ENCODE assay signal across 24 cellular contexts in the genomic region with DNA sequence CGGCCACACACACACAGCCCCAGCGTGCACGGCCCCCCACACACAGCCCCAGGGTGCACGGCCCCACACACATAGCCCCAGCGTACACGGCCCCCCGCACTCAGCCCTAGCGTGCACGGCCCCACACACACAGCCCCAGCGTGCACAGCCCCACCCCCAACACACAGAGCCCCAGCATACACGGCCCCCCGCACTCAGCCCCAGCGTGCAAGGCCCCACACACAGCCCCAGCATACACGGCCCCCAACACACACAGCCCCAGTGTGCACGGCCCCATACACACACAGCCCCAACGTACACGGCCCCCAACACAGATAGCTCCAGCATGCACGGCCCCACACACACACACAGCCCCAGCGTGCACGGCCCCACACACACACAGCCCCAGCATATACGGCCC. TPM values are rescaled to one million over a fixed set of nuclear protein-coding genes. Genes with fewer than 3 reads are reported as not detected.
A peak's percentile ranks its signal among the peaks of the same experiment; 100 is the strongest.
DNase-seq lines count a peak whose midpoint lies in the region; ATAC-seq, FAIRE-seq and TF ChIP-seq lines count a peak whose summit lies in the region.
"Had no signal": no experiment of that assay in that cellular context is flagged by ENCODE, and none has a peak within 500 bp of the region (broad histone marks: within the 10 kb centered on the region; RNA-seq: fewer than 3 reads in every experiment).

No MANE protein-coding gene starts in this region.

- no peaks in the 10 kb centered on the region for H3K4me1 ChIP-seq in right atrium auricular region
- peaks cover 0 to 24% of the 10 kb centered on the region in 2 experiments; a peak in 2 of 5 replicates for H3K4me1 ChIP-seq in K562 (replicated peaks in 1 of 2; ENCODE audit: control insufficient read depth in 2 of 2, insufficient read depth in 2 of 2, low read length in 2 of 2)
- H3K4me1 ChIP-seq: A549, BE2C had no signal

- peaks cover 52% of the 10 kb centered on the region for H3K79me2 ChIP-seq in K562 (ENCODE audit: control insufficient read depth, insufficient read depth, low read length)

- no peak for TF ChIP-seq CTCF in right atrium auricular region (IDR thresholded peaks at IDR 0.05)
- TF ChIP-seq CTCF in K562 (IDR thresholded peaks at IDR 0.05 in 2 of 3, conservative IDR thresholded peaks at IDR 0.05 in 1 of 3; ENCODE audit: insufficient read depth in 2 of 3, low read depth in 1 of 3, low read length in 3 of 3), result no peak

- H3K4me1 Mint-ChIP-seq in memory B cell, result peaks cover 37% of the 10 kb centered on the region
- peaks cover 47% of the 10 kb centered on the region for H3K4me1 Mint-ChIP-seq in stimulated activated effector memory CD8-positive, alpha-beta T cell treated with anti-CD3 and anti-CD28 coated beads, Interleukin-12 subunit alpha, Interleukin-12 subunit beta, amount 100 ng/mL, for 72 hours

- ATAC-seq in Right ventricle myocardium superior (ENCODE audit: poor library complexity), result no peak
- no peak for ATAC-seq in K562
- ATAC-seq in memory B cell (ENCODE audit: low read depth), result no peak
- no peak for ATAC-seq in stimulated activated effector memory CD8-positive, alpha-beta T cell treated with anti-CD3 and anti-CD28 coated beads, Interleukin-12 subunit alpha, Interleukin-12 subunit beta, amount 100 ng/mL, for 72 hours
- ATAC-seq in GM21515 (IDR thresholded peaks at IDR 0.05; ENCODE audit: unreplicated experiment), result no peak
- ATAC-seq in GM18907 (IDR thresholded peaks at IDR 0.05; ENCODE audit: unreplicated experiment), result no peak
- ATAC-seq: A549, SK-N-SH treated with all-trans-retinoic acid at 6 μM for 48 hours had no signal

- H3K36me3 Mint-ChIP-seq in memory B cell, result peaks cover 15% of the 10 kb centered on the region
- H3K36me3 Mint-ChIP-seq in stimulated activated effector memory CD8-positive, alpha-beta T cell treated with anti-CD3 and anti-CD28 coated beads, Interleukin-12 subunit alpha, Interleukin-12 subunit beta, amount 100 ng/mL, for 72 hours, result peaks cover 23% of the 10 kb centered on the region

- H3K9me1 ChIP-seq in K562 (ENCODE audit: control insufficient read depth, insufficient read depth, low read length), result no peaks in the 10 kb centered on the region

- no peak for TF ChIP-seq POLR2A in K562 (conservative IDR thresholded peaks at IDR 0.05)

- H3K27ac ChIP-seq in right atrium auricular region (no peak overlapping the region), K562 (ENCODE audit: extremely low read depth, low read depth, low read length) (no peak overlapping the region)
- H3K27ac ChIP-seq: A549, GM23248, HL-60 had no signal

- H3K9ac ChIP-seq in K562 (ENCODE audit: insufficient read depth in 1 of 2, low read depth in 2 of 2, low read length in 2 of 2), result no peak overlapping the region

- peaks cover 6% of the 10 kb centered on the region; the same call in 1 of the 2 replicates for H4K20me1 ChIP-seq in K562 (replicated peaks; ENCODE audit: control insufficient read depth, insufficient read depth, low read length)

- no peaks in the 10 kb centered on the region for H3K9me3 ChIP-seq in right atrium auricular region
- peaks cover 4% of the 10 kb centered on the region; the same call in 1 of the 2 replicates for H3K9me3 ChIP-seq in K562 (replicated peaks; ENCODE audit: control insufficient read depth, insufficient read depth, low read depth, low read length)
- H3K9me3 ChIP-seq: A549, BE2C, upper lobe of left lung had no signal

- POLR2A ChIA-PET in K562 (lab: Yijun Ruan, JAX), result no interaction called here

- no peak for FAIRE-seq in K562 (lab: Jason Lieb, UNC)
- FAIRE-seq: A549, G401.6 had no signal

- WGBS in K562 (ENCODE audit: insufficient coverage, low coverage, missing lambda C conversion rate), result 95% methylated on average over 7 of the region's 21 CpGs

- no TSS peak for BruUV-seq in K562 (replicated peaks; lab: Mats Ljungman, UMichigan)

- CTCF ChIA-PET in K562 (lab: Yijun Ruan, JAX; ENCODE audit: low intra/inter-chr PET ratio), result no interaction called here

- no peak for TF ChIP-seq RAD21 in K562 (CRISPR knock-in tag; conservative IDR thresholded peaks at IDR 0.05 in 1 of 2, IDR thresholded peaks at IDR 0.05 in 1 of 2)

- H3K4me3 Mint-ChIP-seq in memory B cell, result no peak overlapping the region
- H3K4me3 Mint-ChIP-seq in stimulated activated effector memory CD8-positive, alpha-beta T cell treated with anti-CD3 and anti-CD28 coated beads, Interleukin-12 subunit alpha, Interleukin-12 subunit beta, amount 100 ng/mL, for 72 hours, result no peak overlapping the region

- no peaks in the 10 kb centered on the region for H3K27me3 Mint-ChIP-seq in memory B cell
- H3K27me3 Mint-ChIP-seq: progenitor cell of endocrine pancreas had no signal

- no peaks in the 10 kb centered on the region for H3K27me3 ChIP-seq in right atrium auricular region
- H3K27me3 ChIP-seq in K562 (ENCODE audit: control insufficient read depth in 2 of 2, insufficient read depth in 2 of 2, low read length in 2 of 2), result no peaks in the 10 kb centered on the region
- H3K27me3 ChIP-seq: BE2C, heart left ventricle, upper lobe of left lung had no signal

- no peak overlapping the region for H3K4me3 ChIP-seq in right atrium auricular region
- no peak overlapping the region for H3K4me3 ChIP-seq in K562
- H3K4me3 ChIP-seq: A549, GM23248 had no signal

- no peak for TF ChIP-seq EP300 in K562 (IDR thresholded peaks at IDR 0.05; ENCODE audit: low read length)

- in situ Hi-C loops in K562 (cut with MboI), result no loop called here

- H3K36me3 ChIP-seq in right atrium auricular region (peaks cover 24% of the 10 kb centered on the region), K562 (ENCODE audit: control insufficient read depth, insufficient read depth, low read length) (peaks cover 40% of the 10 kb centered on the region; the same call in 2 of the 3 replicates)

- intact Hi-C loops in Right ventricle myocardium superior (cut with DNase I) (no loop called here), K562 (cut with micrococcal nuclease) (no loop called here)

- H2AFZ ChIP-seq in K562 (ENCODE audit: low read depth, low read length), result no peak overlapping the region
- H2AFZ ChIP-seq: GM23248 had no signal

- peak overlapping the region; percentile 66 for H3K27ac Mint-ChIP-seq in memory B cell
- H3K27ac Mint-ChIP-seq in stimulated activated effector memory CD8-positive, alpha-beta T cell treated with anti-CD3 and anti-CD28 coated beads, Interleukin-12 subunit alpha, Interleukin-12 subunit beta, amount 100 ng/mL, for 72 hours, result peak overlapping the region; percentile 74

- DNase-seq in Right ventricle myocardium superior, result peak; percentile 14
- DNase-seq in right atrium auricular region (ENCODE audit: low spot score), result no peak
- no peak for DNase-seq in K562 (ENCODE audit: extremely low read depth in 1 of 4, low spot score in 3 of 4)
- no peak for DNase-seq in memory B cell (ENCODE audit: low spot score in 2 of 2)
- DNase-seq in stimulated activated effector memory CD8-positive, alpha-beta T cell treated with anti-CD3 and anti-CD28 coated beads, Interleukin-12 subunit alpha, Interleukin-12 subunit beta, amount 100 ng/mL, for 72 hours (ENCODE audit: low spot score in 2 of 2), result no peak
- no peak for DNase-seq in SKM-1 (lab: John Stamatoyannopoulos, UW; ENCODE audit: unreplicated experiment)
- DNase-seq: activated gamma-delta T cell; activated T-cell treated with anti-CD3 and anti-CD28 coated beads for 4 hours; BE2C; COR-L47; DMS53; effector CD8-positive, alpha-beta T cell; GM23248; NCI-H1694; T-helper 2 cell had no signal

- H3K9me3 Mint-ChIP-seq in memory B cell, result peaks cover 2% of the 10 kb centered on the region
- peaks cover 2% of the 10 kb centered on the region for H3K9me3 Mint-ChIP-seq in stimulated activated effector memory CD8-positive, alpha-beta T cell treated with anti-CD3 and anti-CD28 coated beads, Interleukin-12 subunit alpha, Interleukin-12 subunit beta, amount 100 ng/mL, for 72 hours

- H3K4me2 ChIP-seq in K562 (ENCODE audit: insufficient read depth, low read length), result no peak overlapping the region
- H3K4me2 ChIP-seq: A549 had no signal

RNA-seq across cellular contexts. Expression of a gene that starts 17.6 kb away (rescaled TPM):
- total RNA-seq in Right ventricle myocardium superior, result 27.9 TPM
- 10 to 100 TPM; 27.8 to 52.2 TPM for total RNA-seq in right atrium auricular region
- total RNA-seq in K562 (2011; cell fraction: chromatin; rRNA removed; ENCODE audit: low replicate concordance), result 336 and 571 TPM in 2 replicates
- 202 and 228 TPM in 2 replicates for total RNA-seq in K562 (2011; cell fraction: nucleolus; rRNA removed)
- 235 and 247 TPM in 2 replicates for total RNA-seq in K562 (2011; cell fraction: nucleoplasm; rRNA removed)
- 102 and 105 TPM in 2 replicates for total RNA-seq in K562 (2014; rRNA removed)
- 10.4 and 12.6 TPM in 2 replicates for total RNA-seq in K562 (2014; rRNA removed; fragmentation: Illumina TruSeq; extraction: Trizol)
- 28.4 and 35.4 TPM in 2 replicates for total RNA-seq in K562 (2015; rRNA removed; fragmentation: Illumina TruSeq; extraction: Trizol)
- total RNA-seq in K562 (2021), result 94.1 and 101 TPM in 2 replicates
- polyA plus RNA-seq in K562 (2011; rRNA removed), result 14.9 and 22.4 TPM in 2 replicates
- polyA plus RNA-seq in K562 (2011; cell fraction: cytosol; rRNA removed), result 17.2 and 40.3 TPM in 2 replicates
- 79.9 and 106 TPM in 2 replicates for polyA plus RNA-seq in K562 (2011; cell fraction: nucleus; rRNA removed)
- polyA plus RNA-seq in K562 (2012), result 48.5 and 55.0 TPM in 2 replicates
- polyA plus RNA-seq in K562 (2014; fragmentation: Illumina TruSeq; extraction: Trizol), result 16.2 and 38.2 TPM in 2 replicates
- polyA plus RNA-seq in K562 (2014; fragmentation: Nextera tagmentation; extraction: Ambion mirVana), result 1 to 10 TPM; 1.3 to 2.1 TPM
- polyA plus RNA-seq in K562 (2014; rRNA removed), result 51.9 and 83.2 TPM in 2 replicates
- 51.4 and 78.3 TPM in 2 replicates for polyA minus RNA-seq in K562 (2011; rRNA and poly(A)+ RNA removed)
- 37.3 and 39.5 TPM in 2 replicates for polyA minus RNA-seq in K562 (2011; cell fraction: cytosol; rRNA and poly(A)+ RNA removed)
- 43.2 and 50.9 TPM in 2 replicates for polyA minus RNA-seq in K562 (2011; cell fraction: nucleus; rRNA and poly(A)+ RNA removed)

RNA-seq across cellular contexts. Expression of a gene that starts 17.7 kb away (rescaled TPM):
- 14.9 TPM for total RNA-seq in Right ventricle myocardium superior
- 10 to 100 TPM; 20.2 to 24.0 TPM for total RNA-seq in right atrium auricular region
- 55.5 and 132 TPM in 2 replicates for total RNA-seq in K562 (2011; cell fraction: chromatin; rRNA removed; ENCODE audit: low replicate concordance)
- 80.9 and 84.2 TPM in 2 replicates for total RNA-seq in K562 (2011; cell fraction: nucleolus; rRNA removed)
- 71.0 and 82.0 TPM in 2 replicates for total RNA-seq in K562 (2011; cell fraction: nucleoplasm; rRNA removed)
- total RNA-seq in K562 (2014; rRNA removed), result 14.9 and 17.7 TPM in 2 replicates
- total RNA-seq in K562 (2014; rRNA removed; fragmentation: Illumina TruSeq; extraction: Trizol), result 2.4 and 3.7 TPM in 2 replicates
- total RNA-seq in K562 (2015; rRNA removed; fragmentation: Illumina TruSeq; extraction: Trizol), result 9.4 and 9.5 TPM in 2 replicates
- total RNA-seq in K562 (2021), result 13.8 and 16.9 TPM in 2 replicates
- 11.4 and 28.9 TPM in 2 replicates for polyA plus RNA-seq in K562 (2011; rRNA removed)
- polyA plus RNA-seq in K562 (2011; cell fraction: cytosol; rRNA removed), result 31.2 and 37.1 TPM in 2 replicates
- 373 and 570 TPM in 2 replicates for polyA plus RNA-seq in K562 (2011; cell fraction: nucleus; rRNA removed)
- polyA plus RNA-seq in K562 (2012), result 18.3 and 42.2 TPM in 2 replicates
- polyA plus RNA-seq in K562 (2014; fragmentation: Illumina TruSeq; extraction: Trizol), result 8.5 and 21.5 TPM in 2 replicates
- under 1 TPM; 0.13 to 0.18 TPM for polyA plus RNA-seq in K562 (2014; fragmentation: Nextera tagmentation; extraction: Ambion mirVana)
- polyA plus RNA-seq in K562 (2014; rRNA removed), result 22.5 and 30.9 TPM in 2 replicates
- 7.2 and 7.6 TPM in 2 replicates for polyA minus RNA-seq in K562 (2011; rRNA and poly(A)+ RNA removed)
- polyA minus RNA-seq in K562 (2011; cell fraction: cytosol; rRNA and poly(A)+ RNA removed), result 8.2 and 14.5 TPM in 2 replicates
- 27.3 and 30.2 TPM in 2 replicates for polyA minus RNA-seq in K562 (2011; cell fraction: nucleus; rRNA and poly(A)+ RNA removed)

RNA-seq across cellular contexts. Expression of a gene that starts 58.8 kb away (rescaled TPM):
- total RNA-seq in Right ventricle myocardium superior (3.3 TPM), right atrium auricular region (1 to 10 TPM; 3.1 to 4.8 TPM), K562 (2014; rRNA removed) (17.0 and 19.1 TPM in 2 replicates), K562 (2014; rRNA removed; fragmentation: Illumina TruSeq; extraction: Trizol) (1.2 and 1.7 TPM in 2 replicates), K562 (2015; rRNA removed; fragmentation: Illumina TruSeq; extraction: Trizol) (6.1 and 6.3 TPM in 2 replicates), K562 (2021) (18.4 and 22.0 TPM in 2 replicates)
- 27.1 and 96.1 TPM in 2 replicates for total RNA-seq in K562 (2011; cell fraction: chromatin; rRNA removed; ENCODE audit: low replicate concordance)
- 70.2 and 86.6 TPM in 2 replicates for total RNA-seq in K562 (2011; cell fraction: nucleolus; rRNA removed)
- 28.7 and 35.0 TPM in 2 replicates for total RNA-seq in K562 (2011; cell fraction: nucleoplasm; rRNA removed)
- polyA plus RNA-seq in K562 (2011; rRNA removed) (5.6 and 6.8 TPM in 2 replicates), K562 (2014; fragmentation: Illumina TruSeq; extraction: Trizol) (2.6 and 7.3 TPM in 2 replicates), K562 (2014; fragmentation: Nextera tagmentation; extraction: Ambion mirVana) (under 1 TPM; 0.17 to 0.27 TPM), K562 (2014; rRNA removed) (15.3 and 15.7 TPM in 2 replicates)
- 5.6 and 16.4 TPM in 2 replicates for polyA plus RNA-seq in K562 (2011; cell fraction: cytosol; rRNA removed)
- 86.6 and 144 TPM in 2 replicates for polyA plus RNA-seq in K562 (2011; cell fraction: nucleus; rRNA removed)
- 13.1 and 23.6 TPM in 2 replicates for polyA plus RNA-seq in K562 (2012)
- 1.9 and 2.5 TPM in 2 replicates for polyA minus RNA-seq in K562 (2011; rRNA and poly(A)+ RNA removed)
- 5.5 and 7.7 TPM in 2 replicates for polyA minus RNA-seq in K562 (2011; cell fraction: cytosol; rRNA and poly(A)+ RNA removed)
- polyA minus RNA-seq in K562 (2011; cell fraction: nucleus; rRNA and poly(A)+ RNA removed), result 17.1 and 17.2 TPM in 2 replicates
